9 cellular contexts compared by ENCODE assay signal in genomic region chr2:24456610-24457556, GRCh38. TPM values are rescaled to one million over a fixed set of nuclear protein-coding genes. Genes with fewer than 3 reads are reported as not detected.
DNase-seq lines count a peak whose midpoint lies in the region; ATAC-seq, FAIRE-seq and TF ChIP-seq lines count a peak whose summit lies in the region.
"Had no signal": no experiment of that assay in that cellular context is flagged by ENCODE, and none has a peak within 500 bp of the region (broad histone marks: within the 10 kb centered on the region; RNA-seq: fewer than 3 reads in every experiment).

No MANE protein-coding gene starts in this region.

- FAIRE-seq in GM12892 (lab: Jason Lieb, UNC) = no peak
- FAIRE-seq: H1 had no signal

- H3K36me3 ChIP-seq in sigmoid colon = no peaks in the 10 kb centered on the region

- no peak for TF ChIP-seq POLR2A in sigmoid colon (IDR thresholded peaks at IDR 0.05)
- no peak for TF ChIP-seq POLR2A in GM12892 (IDR thresholded peaks at IDR 0.05; ENCODE audit: low read depth, low read length)

- H3K4me1 ChIP-seq in sigmoid colon = peaks cover 0 to 19% (median 5%) of the 10 kb centered on the region in 4 donors

- ATAC-seq in HG03469 (IDR thresholded peaks at IDR 0.05; ENCODE audit: unreplicated experiment) = no peak
- no peak for ATAC-seq in GM21390 (IDR thresholded peaks at IDR 0.05; ENCODE audit: unreplicated experiment)

- CTCF ChIA-PET in RWPE1 (lab: Yijun Ruan, JAX) = no interaction called here

- 74 to 76% methylated on average over 8 of the region's 8 CpGs for WGBS in sigmoid colon, 2 donors

- DNase-seq in GM03348 (ENCODE audit: low spot score) (peak; percentile 92), RWPE1 (ENCODE audit: low spot score) (peak; percentile 85), fibroblast of mammary gland (ENCODE audit: low read depth) (peak; percentile 87), sigmoid colon (peak; percentile 92), DMS 273 (lab: John Stamatoyannopoulos, UW; ENCODE audit: unreplicated experiment) (no peak), GM12892 (ENCODE audit: insufficient read length) (no peak)

- no peaks in the 10 kb centered on the region for H3K27me3 ChIP-seq in sigmoid colon

- no peaks in the 10 kb centered on the region for H3K9me3 ChIP-seq in sigmoid colon

- TF ChIP-seq CTCF in RWPE1 (conservative IDR thresholded peaks at IDR 0.05; ENCODE audit: low read depth) (no peak), fibroblast of mammary gland (conservative IDR thresholded peaks at IDR 0.05; ENCODE audit: control insufficient read depth, insufficient read depth, low read depth, low read length) (no peak), sigmoid colon (IDR thresholded peaks at IDR 0.05) (no peak)

- no peak for TF ChIP-seq EP300 in sigmoid colon (IDR thresholded peaks at IDR 0.05)

- H3K27ac ChIP-seq in RWPE1 = no peak overlapping the region
- H3K27ac ChIP-seq in sigmoid colon = peak overlapping the region in 3 of 4 donors; percentile 7 to 66 (median 26)

- POLR2A ChIA-PET in RWPE1 (lab: Yijun Ruan, JAX; ENCODE audit: low non-redundant PET) = no interaction called here

- H3K4me3 ChIP-seq in fibroblast of mammary gland (ENCODE audit: control insufficient read depth, low read depth, low read length) (no peak overlapping the region), sigmoid colon (no peak overlapping the region)

- intact Hi-C loops in sigmoid colon (cut with DNase I) = no loop called here

RNA-seq across cellular contexts. Expression of gene NCOA1, which starts 34.2 kb away (rescaled TPM):
- 10 to 100 TPM; 49.2 to 61.7 (median 51.8) TPM for total RNA-seq in sigmoid colon
- 10 to 100 TPM; 11.3 to 12.7 (median 11.4) TPM for polyA plus RNA-seq in sigmoid colon
- 10.8 TPM for polyA plus RNA-seq in GM12892 (2012; ENCODE audit: missing spikeins)

Comparison
In these comparisons a context has a peak if more than half of its experiments do, and no peak if none do; other contexts are left out.
1. DNase-seq: peak in GM03348 (single experiment), RWPE1 (single experiment), fibroblast of mammary gland (single experiment) and sigmoid colon (single experiment); none in DMS 273 (single experiment) and GM12892 (single experiment).